8 cellular contexts compared by ENCODE assay signal in the genomic region with DNA sequence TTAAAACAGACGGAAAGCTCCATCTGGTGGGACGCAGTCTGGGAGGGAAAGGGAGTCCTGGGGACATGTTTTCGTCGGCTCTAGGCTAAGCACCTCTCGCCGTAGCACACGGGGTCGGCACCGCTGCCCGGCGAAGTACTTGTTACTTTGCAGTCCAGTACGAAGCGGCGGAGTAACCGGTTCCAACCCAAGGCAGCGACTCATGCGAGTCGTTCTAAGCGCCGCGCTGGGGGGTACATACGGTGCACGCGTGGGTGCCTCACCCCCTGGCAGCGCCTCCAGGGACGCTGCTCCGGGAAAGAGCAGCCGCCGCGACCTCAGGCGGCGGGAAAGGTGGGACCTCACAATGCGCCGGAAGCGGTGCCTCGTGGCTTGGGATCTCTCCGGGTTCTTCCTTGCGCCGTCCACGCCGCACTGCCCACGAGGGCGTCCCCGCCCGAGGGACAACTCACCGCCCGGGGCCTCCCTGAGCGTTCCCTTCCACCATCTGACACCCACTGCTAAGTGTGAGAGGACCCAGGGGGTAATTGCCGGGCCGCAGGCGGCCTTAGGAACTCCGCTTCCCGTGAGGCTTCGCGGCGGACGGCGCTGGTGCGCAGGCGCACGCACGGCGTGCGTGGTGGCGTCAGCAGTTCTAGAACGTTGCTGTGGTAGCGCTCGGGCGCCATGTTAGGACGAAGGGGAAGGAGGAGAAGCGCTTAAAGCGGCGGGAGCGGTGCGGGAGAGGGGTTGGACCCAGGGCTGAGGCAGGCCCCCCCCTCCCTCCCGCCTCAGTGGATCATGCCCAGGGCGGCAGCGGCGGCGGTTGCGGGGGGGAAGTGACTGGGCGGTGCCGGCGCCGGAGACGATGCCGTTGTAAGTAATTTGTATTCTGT. TPM values are rescaled to one million over a fixed set of nuclear protein-coding genes. Genes with fewer than 3 reads are reported as not detected.
DNase-seq lines count a peak whose midpoint lies in the region; ATAC-seq, FAIRE-seq and TF ChIP-seq lines count a peak whose summit lies in the region.

TSS of gene PAPOLA (plus strand) at position 637 of the 875 bp plus-strand sequence. CDS start at position 848, 211 bp downstream.

- peak; percentile 89 to 94 for TF ChIP-seq POLR2A in HepG2 (IDR thresholded peaks at IDR 0.05; ENCODE audit: insufficient read depth in 1 of 2, low read depth in 2 of 2, low read length in 2 of 2)

- FAIRE-seq in HepG2 (lab: Jason Lieb, UNC), result peak; percentile 26

- H2AFZ ChIP-seq in HepG2 (ENCODE audit: low read length), result peak within 1 kb of the TSS; percentile 9

- intact Hi-C loops in dendritic cell treated with granulocyte-macrophage colony-stimulating factor and Interleukin-4, amounts not matched to agents 40 ng/mL and 50 ng/mL, for 4 days (cut with micrococcal nuclease), result loop anchor here (1.0 to 10.0 kb wide), 4 partner anchors 111 to 1347 kb away; partner anchors contain the start of genes ATG2B, DICER1, GLRX5 and GSKIP
- intact Hi-C loops in HepG2 (cut with micrococcal nuclease; ENCODE audit: unreplicated experiment), result loop anchor here (5.0 kb wide), 2 partner anchors 40 to 140 kb away; partner anchors contain the start of genes ATG2B and GSKIP

- 0% methylated on average over 18 of the region's 87 CpGs for WGBS in HepG2 (ENCODE audit: low lambda C conversion rate)

- no peaks in the 10 kb centered on the region for H3K9me3 Mint-ChIP-seq in dendritic cell treated with granulocyte-macrophage colony-stimulating factor and Interleukin-4, amounts not matched to agents 40 ng/mL and 50 ng/mL, for 4 days

- H3K9me3 ChIP-seq in HepG2 (ENCODE audit: low read length), result no peaks in the 10 kb centered on the region

- ATAC-seq in GM19351 (IDR thresholded peaks at IDR 0.05; ENCODE audit: unreplicated experiment), result peak; percentile 77
- ATAC-seq in HG03521 (IDR thresholded peaks at IDR 0.05; ENCODE audit: unreplicated experiment), result peak; percentile 82
- peak; percentile 93 for ATAC-seq in HepG2

- H3K4me3 Mint-ChIP-seq in dendritic cell treated with granulocyte-macrophage colony-stimulating factor and Interleukin-4, amounts not matched to agents 40 ng/mL and 50 ng/mL, for 4 days, result peak within 1 kb of the TSS; percentile 97

- H3K27ac ChIP-seq in HepG2 (ENCODE audit: extremely low read length, insufficient read depth, low read length), result peak within 1 kb of the TSS; percentile 89

- H3K4me3 ChIP-seq in HepG2 (replicated peaks in 1 of 3; ENCODE audit: insufficient read depth in 1 of 3, low read depth in 2 of 3, low read length in 3 of 3), result peak within 1 kb of the TSS; percentile 86 to 90 (median 89)

- BruUV-seq in HepG2 (replicated peaks; lab: Mats Ljungman, UMichigan), result TSS peak; percentile 92

- POLR2A ChIA-PET in HepG2 (lab: Yijun Ruan, JAX), result interaction anchor here (0.6 to 1.3 kb wide), 6 partner anchors 10 to 53 kb away, joined by 3 to 6 read pairs (median 4); no protein-coding TSS in a partner anchor

- H3K36me3 ChIP-seq in HepG2 (replicated peaks in 1 of 2; ENCODE audit: control insufficient read depth in 1 of 2, insufficient read depth in 2 of 2, low read length in 2 of 2), result no peaks in the 10 kb centered on the region; a peak in 1 of 5 replicates

- DNase-seq in C1 segment of cervical spinal cord (lab: John Stamatoyannopoulos, UW) (peak; percentile 73 to 97 (median 92)), NCI-H748 (lab: John Stamatoyannopoulos, UW; ENCODE audit: unreplicated experiment) (peak; percentile 98), HepG2 (ENCODE audit: low spot score) (peak; percentile 90)
- DNase-seq in activated CD4-positive, alpha-beta T cell treated with anti-CD3 and anti-CD28 coated beads, Interleukin-2, amount 50 U/mL, for 24 hours (ENCODE audit: low read depth in 1 of 2, low spot score in 1 of 2), result peak; percentile 90 to 93
- peak; percentile 94 for DNase-seq in stimulated activated CD4-positive, alpha-beta T cell treated with anti-CD3 and anti-CD28 coated beads, Interleukin-4, amount 100 ng/mL, for 1 hour

- peaks cover 41% of the 10 kb centered on the region for H3K36me3 Mint-ChIP-seq in dendritic cell treated with granulocyte-macrophage colony-stimulating factor and Interleukin-4, amounts not matched to agents 40 ng/mL and 50 ng/mL, for 4 days (ENCODE audit: low read depth)

- in situ Hi-C loops in HepG2 (cut with HindIII; ENCODE audit: extremely low pct_ligation_motif_present, low pct_unique_long_range_greater_than_20kb), result no loop called here

- peak within 1 kb of the TSS; percentile 96 for H3K4me2 ChIP-seq in HepG2 (ENCODE audit: low read depth, low read length)

- H3K27me3 Mint-ChIP-seq in dendritic cell treated with granulocyte-macrophage colony-stimulating factor and Interleukin-4, amounts not matched to agents 40 ng/mL and 50 ng/mL, for 4 days, result no peaks in the 10 kb centered on the region

- peaks cover 58% of the 10 kb centered on the region for H3K4me1 ChIP-seq in HepG2 (ENCODE audit: insufficient read depth, low read length)

- TF ChIP-seq EP300 in HepG2 (IDR thresholded peaks at IDR 0.05; ENCODE audit: low read depth in 2 of 2, low read length in 2 of 2) (no peak), HepG2 (CRISPR knock-in tag; IDR thresholded peaks at IDR 0.05; ENCODE audit: borderline replicate concordance) (no peak)

- peak within 1 kb of the TSS; percentile 95 for H3K9ac ChIP-seq in HepG2 (ENCODE audit: insufficient read depth, low read depth, low read length)

- peaks cover 42% of the 10 kb centered on the region for H4K20me1 ChIP-seq in HepG2 (ENCODE audit: insufficient read depth, low read length)

- no peaks in the 10 kb centered on the region; a peak in 1 of 5 replicates for H3K27me3 ChIP-seq in HepG2 (ENCODE audit: control insufficient read depth in 1 of 2, insufficient read depth in 2 of 2, low read length in 2 of 2)

- peak within 1 kb of the TSS; percentile 97 for H3K27ac Mint-ChIP-seq in dendritic cell treated with granulocyte-macrophage colony-stimulating factor and Interleukin-4, amounts not matched to agents 40 ng/mL and 50 ng/mL, for 4 days

- H3K4me1 Mint-ChIP-seq in dendritic cell treated with granulocyte-macrophage colony-stimulating factor and Interleukin-4, amounts not matched to agents 40 ng/mL and 50 ng/mL, for 4 days (ENCODE audit: low read depth), result peaks cover 53% of the 10 kb centered on the region

- H3K79me2 ChIP-seq in HepG2 (ENCODE audit: insufficient read depth, low read length), result peaks cover 58% of the 10 kb centered on the region

- peak; percentile 49 for TF ChIP-seq CTCF in HepG2 (CRISPR knock-in tag; IDR thresholded peaks at IDR 0.05)

- CTCF ChIA-PET in HepG2 (lab: Yijun Ruan, JAX; ENCODE audit: low intra/inter-chr PET ratio, low total read pairs), result no interaction called here

- peak; percentile 54; the same call in 1 of the 2 replicates for TF ChIP-seq RAD21 in HepG2 (CRISPR knock-in tag; IDR thresholded peaks at IDR 0.05)

TF ChIP-seq in HepG2, 621 proteins besides CTCF, POLR2A, EP300 and RAD21 (continues in another document):
- TF ChIP-seq PATZ1 (CRISPR knock-in tag; IDR thresholded peaks at IDR 0.05) (peak; percentile 47), ZNF362 (CRISPR knock-in tag; IDR thresholded peaks at IDR 0.05; ENCODE audit: borderline replicate concordance) (peak; percentile 39; the same call in 1 of the 2 replicates), CBFB (CRISPR knock-in tag; IDR thresholded peaks at IDR 0.05) (no peak; the same call in 1 of the 2 replicates)

RNA-seq across cellular contexts. Expression of gene PAPOLA, which starts in this region (rescaled TPM):
- total RNA-seq in HepG2 (2016; rRNA removed; fragmentation: Illumina TruSeq; extraction: Trizol), result 103 and 179 TPM in 2 replicates
- total RNA-seq in HepG2 (2016; cell fraction: cytosol; rRNA removed; fragmentation: Illumina TruSeq; extraction: Trizol; ENCODE audit: low read depth), result 63.8 and 72.8 TPM in 2 replicates
- total RNA-seq in HepG2 (2016; cell fraction: insoluble cytoplasmic fraction; rRNA removed; fragmentation: Illumina TruSeq; extraction: Trizol), result 103 and 174 TPM in 2 replicates
- total RNA-seq in HepG2 (2016; cell fraction: membrane; rRNA removed; fragmentation: Illumina TruSeq; extraction: Trizol), result 148 and 162 TPM in 2 replicates
- 157 and 160 TPM in 2 replicates for total RNA-seq in HepG2 (2016; cell fraction: nucleus; rRNA removed; fragmentation: Illumina TruSeq; extraction: Trizol)
- 127 and 151 TPM in 2 replicates for polyA plus RNA-seq in HepG2 (2011; rRNA removed)
- polyA plus RNA-seq in HepG2 (2011; cell fraction: cytosol; rRNA removed), result 90.5 and 106 TPM in 2 replicates
- 111 and 128 TPM in 2 replicates for polyA plus RNA-seq in HepG2 (2011; cell fraction: nucleus; rRNA removed)
- polyA plus RNA-seq in HepG2 (2012), result 97.3 and 113 TPM in 2 replicates
- 254 and 256 TPM in 2 replicates for polyA plus RNA-seq in HepG2 (2016; cell fraction: cytosol; fragmentation: Illumina TruSeq; extraction: Trizol; ENCODE audit: low read depth)
- 222 and 230 TPM in 2 replicates for polyA plus RNA-seq in HepG2 (2016; cell fraction: insoluble cytoplasmic fraction; fragmentation: Illumina TruSeq; extraction: Trizol; ENCODE audit: low read depth)
- polyA plus RNA-seq in HepG2 (2016; cell fraction: membrane; fragmentation: Illumina TruSeq; extraction: Trizol; ENCODE audit: low read depth), result 209 and 213 TPM in 2 replicates
- 138 and 150 TPM in 2 replicates for polyA plus RNA-seq in HepG2 (2016; cell fraction: nucleus; fragmentation: Illumina TruSeq; extraction: Trizol; ENCODE audit: insufficient read depth, low read depth)
- 112 and 201 TPM in 2 replicates for polyA minus RNA-seq in HepG2 (2011; rRNA and poly(A)+ RNA removed; ENCODE audit: low replicate concordance)
- 122 and 130 TPM in 2 replicates for polyA minus RNA-seq in HepG2 (2011; cell fraction: cytosol; rRNA and poly(A)+ RNA removed)
- polyA minus RNA-seq in HepG2 (2011; cell fraction: nucleus; rRNA and poly(A)+ RNA removed), result 393 and 448 TPM in 2 replicates

Comparison
In these comparisons a context has a peak if more than half of its experiments do, and no peak if none do; other contexts are left out.
1. Peak in every context shown above with its lines: DNase-seq, ATAC-seq, H3K4me3 ChIP-seq and H3K27ac ChIP-seq.